ENCODE assay signal across 14 cellular contexts in the genomic region with DNA sequence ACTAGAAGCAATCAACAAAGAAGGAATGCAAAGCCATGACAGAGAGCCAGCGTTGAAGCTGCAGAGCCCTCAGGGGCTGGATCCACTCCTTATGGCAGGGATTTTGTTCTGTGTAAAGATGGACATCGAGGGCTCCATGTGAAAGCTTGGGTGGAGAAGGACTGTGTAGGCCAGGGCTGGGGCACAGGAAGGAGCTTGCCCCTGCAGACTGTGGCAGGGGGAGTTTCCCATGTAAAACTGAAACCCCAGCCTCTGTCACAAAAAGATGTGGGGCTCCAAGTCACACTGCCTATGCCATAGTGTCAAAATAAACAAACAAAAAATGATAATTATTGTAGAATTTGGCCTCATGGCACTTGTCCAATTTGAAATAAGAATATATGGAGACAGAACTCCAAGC.
DNase-seq lines count a peak whose midpoint lies in the region; ATAC-seq and TF ChIP-seq lines count a peak whose summit lies in the region.
"Had no signal": no experiment of that assay in that cellular context is flagged by ENCODE, and none has a peak within 500 bp of the region (broad histone marks: within the 10 kb centered on the region; RNA-seq: fewer than 3 reads in every experiment).

No MANE protein-coding gene starts in this region.

- no peak overlapping the region for H2AFZ ChIP-seq in PC-3 (ENCODE audit: low read length)
- H2AFZ ChIP-seq: GM23338 had no signal

- H3K27ac ChIP-seq in Peyer's patch (peak overlapping the region in 1 of 4 donors; percentile 12), PC-3 (ENCODE audit: low read length) (no peak overlapping the region), foreskin keratinocyte (no peak overlapping the region)

- H3K36me3 ChIP-seq in Peyer's patch = no peaks in the 10 kb centered on the region
- H3K36me3 ChIP-seq in PC-3 (ENCODE audit: low read depth, low read length) = no peaks in the 10 kb centered on the region
- H3K36me3 ChIP-seq: gastroesophageal sphincter had no signal

- no peak overlapping the region for H3K4me3 Mint-ChIP-seq in activated CD8-positive, alpha-beta memory T cell treated with anti-CD3 and anti-CD28 coated beads, Interleukin-2, amount 10 ng/mL, durations not matched to agents 7 days and 5 days
- H3K4me3 Mint-ChIP-seq in stimulated activated effector memory CD8-positive, alpha-beta T cell treated with anti-CD3 and anti-CD28 coated beads, Interleukin-12 subunit alpha, Interleukin-12 subunit beta, amount 100 ng/mL, for 72 hours = no peak overlapping the region
- H3K4me3 Mint-ChIP-seq: dendritic cell treated with granulocyte-macrophage colony-stimulating factor and Interleukin-4, amounts not matched to agents 40 ng/mL and 50 ng/mL, for 4 days; GM23338; WTC11 had no signal

- no peak for TF ChIP-seq POLR2A in Peyer's patch (IDR thresholded peaks at IDR 0.05)

- no peak overlapping the region for H3K9ac ChIP-seq in PC-3 (ENCODE audit: low read length)

- no peaks in the 10 kb centered on the region for H3K36me3 Mint-ChIP-seq in activated CD8-positive, alpha-beta memory T cell treated with anti-CD3 and anti-CD28 coated beads, Interleukin-2, amount 10 ng/mL, durations not matched to agents 7 days and 5 days
- no peaks in the 10 kb centered on the region for H3K36me3 Mint-ChIP-seq in stimulated activated effector memory CD8-positive, alpha-beta T cell treated with anti-CD3 and anti-CD28 coated beads, Interleukin-12 subunit alpha, Interleukin-12 subunit beta, amount 100 ng/mL, for 72 hours

- no TSS peak for BruUV-seq in PC-3 (replicated peaks; lab: Mats Ljungman, UMichigan)

- DNase-seq in activated CD8-positive, alpha-beta memory T cell treated with anti-CD3 and anti-CD28 coated beads, Interleukin-2, amount 10 ng/mL, durations not matched to agents 7 days and 5 days = no peak
- DNase-seq in activated CD8-positive, alpha-beta memory T cell treated with anti-CD3 and anti-CD28 coated beads, Interleukin-2, amount 50 U/mL, for 48 hours = no peak
- no peak for DNase-seq in stimulated activated effector memory CD8-positive, alpha-beta T cell treated with anti-CD3 and anti-CD28 coated beads, Interleukin-12 subunit alpha, Interleukin-12 subunit beta, amount 100 ng/mL, for 72 hours (ENCODE audit: low spot score in 2 of 2)
- DNase-seq in Peyer's patch = no peak
- no peak for DNase-seq in PC-3
- DNase-seq in foreskin keratinocyte = no peak
- DNase-seq: activated gamma-delta T cell had no signal

- POLR2A ChIA-PET in PC-3 (lab: Charles Lee; ENCODE audit: unreplicated experiment) = no interaction called here

- peaks cover 3% of the 10 kb centered on the region for H3K9me3 Mint-ChIP-seq in activated CD8-positive, alpha-beta memory T cell treated with anti-CD3 and anti-CD28 coated beads, Interleukin-2, amount 10 ng/mL, durations not matched to agents 7 days and 5 days (ENCODE audit: low read depth)
- H3K9me3 Mint-ChIP-seq in stimulated activated effector memory CD8-positive, alpha-beta T cell treated with anti-CD3 and anti-CD28 coated beads, Interleukin-12 subunit alpha, Interleukin-12 subunit beta, amount 100 ng/mL, for 72 hours = peaks cover 6% of the 10 kb centered on the region

- H3K4me2 ChIP-seq in PC-3 (ENCODE audit: low read length) = no peak overlapping the region
- H3K4me2 ChIP-seq: GM23338 had no signal

- no peaks in the 10 kb centered on the region for H3K79me2 ChIP-seq in PC-3 (ENCODE audit: low read length)

- ATAC-seq in activated CD8-positive, alpha-beta memory T cell treated with anti-CD3 and anti-CD28 coated beads, Interleukin-2, amount 10 ng/mL, durations not matched to agents 7 days and 5 days = peak; percentile 27
- peak; percentile 58 for ATAC-seq in HG02623 (IDR thresholded peaks at IDR 0.05; ENCODE audit: unreplicated experiment)
- ATAC-seq in HG03457 (IDR thresholded peaks at IDR 0.05; ENCODE audit: unreplicated experiment) = peak; percentile 76
- peak; percentile 53 for ATAC-seq in stimulated activated effector memory CD8-positive, alpha-beta T cell treated with anti-CD3 and anti-CD28 coated beads, Interleukin-12 subunit alpha, Interleukin-12 subunit beta, amount 100 ng/mL, for 72 hours
- no peak for ATAC-seq in PC-3
- no peak for ATAC-seq in foreskin keratinocyte
- ATAC-seq: GM23338, WTC11 had no signal

- H3K4me1 Mint-ChIP-seq in activated CD8-positive, alpha-beta memory T cell treated with anti-CD3 and anti-CD28 coated beads, Interleukin-2, amount 10 ng/mL, durations not matched to agents 7 days and 5 days = peaks cover 13% of the 10 kb centered on the region
- H3K4me1 Mint-ChIP-seq in stimulated activated effector memory CD8-positive, alpha-beta T cell treated with anti-CD3 and anti-CD28 coated beads, Interleukin-12 subunit alpha, Interleukin-12 subunit beta, amount 100 ng/mL, for 72 hours = peaks cover 7% of the 10 kb centered on the region
- H3K4me1 Mint-ChIP-seq: IgD-negative memory B cell had no signal

- H3K9me2 ChIP-seq in PC-3 (replicated peaks; ENCODE audit: low read length) = no peaks in the 10 kb centered on the region

- H3K4me3 ChIP-seq in Peyer's patch = no peak overlapping the region
- H3K4me3 ChIP-seq in PC-3 (ENCODE audit: low read length) = no peak overlapping the region
- H3K4me3 ChIP-seq: gastroesophageal sphincter, GM23338 had no signal

- no peaks in the 10 kb centered on the region for H3F3A ChIP-seq in PC-3 (ENCODE audit: low read length, unreplicated experiment)

- CTCF ChIA-PET in activated CD8-positive, alpha-beta memory T cell treated with anti-CD3 and anti-CD28 coated beads, Interleukin-2, amount 10 ng/mL, durations not matched to agents 7 days and 5 days (lab: Charles Lee) = interaction anchor here (3.2 kb wide), 1 partner anchor 9 kb away, joined by 14 read pairs; no protein-coding TSS in a partner anchor
- CTCF ChIA-PET in PC-3 (lab: Charles Lee) = no interaction called here

- H3K9me3 ChIP-seq in Peyer's patch (no peaks in the 10 kb centered on the region), PC-3 (ENCODE audit: low read length) (no peaks in the 10 kb centered on the region)

- H3K27ac Mint-ChIP-seq in activated CD8-positive, alpha-beta memory T cell treated with anti-CD3 and anti-CD28 coated beads, Interleukin-2, amount 10 ng/mL, durations not matched to agents 7 days and 5 days = no peak overlapping the region
- H3K27ac Mint-ChIP-seq in stimulated activated effector memory CD8-positive, alpha-beta T cell treated with anti-CD3 and anti-CD28 coated beads, Interleukin-12 subunit alpha, Interleukin-12 subunit beta, amount 100 ng/mL, for 72 hours = no peak overlapping the region
- H3K27ac Mint-ChIP-seq: dendritic cell treated with granulocyte-macrophage colony-stimulating factor and Interleukin-4, amounts not matched to agents 40 ng/mL and 50 ng/mL, for 4 days; GM23338; IgD-negative memory B cell; WTC11 had no signal

- TF ChIP-seq CTCF in Peyer's patch (IDR thresholded peaks at IDR 0.05) (no peak), PC-3 (conservative IDR thresholded peaks at IDR 0.05; ENCODE audit: low read depth, low read length) (no peak), foreskin keratinocyte (conservative IDR thresholded peaks at IDR 0.05) (no peak)

- H3K4me1 ChIP-seq in Peyer's patch (no peaks in the 10 kb centered on the region), PC-3 (ENCODE audit: insufficient read depth, low read length) (no peaks in the 10 kb centered on the region), foreskin keratinocyte (no peaks in the 10 kb centered on the region)
- H3K4me1 ChIP-seq: gastroesophageal sphincter had no signal

- intact Hi-C loops in PC-3 (cut with micrococcal nuclease) = no loop called here

- H3K27me3 ChIP-seq in Peyer's patch (no peaks in the 10 kb centered on the region), PC-3 (ENCODE audit: low read length) (peaks cover 3% of the 10 kb centered on the region; the same call in 1 of the 2 replicates), foreskin keratinocyte (no peaks in the 10 kb centered on the region)

- no peaks in the 10 kb centered on the region for H4K20me1 ChIP-seq in PC-3 (ENCODE audit: low read length)

- peaks cover 14% of the 10 kb centered on the region for H3K27me3 Mint-ChIP-seq in activated CD8-positive, alpha-beta memory T cell treated with anti-CD3 and anti-CD28 coated beads, Interleukin-2, amount 10 ng/mL, durations not matched to agents 7 days and 5 days
- H3K27me3 Mint-ChIP-seq: dendritic cell treated with granulocyte-macrophage colony-stimulating factor and Interleukin-4, amounts not matched to agents 40 ng/mL and 50 ng/mL, for 4 days had no signal

Comparison
In these comparisons a context has a peak if more than half of its experiments do, and no peak if none do; other contexts are left out.
1. ATAC-seq: peak in activated CD8-positive, alpha-beta memory T cell treated with anti-CD3 and anti-CD28 coated beads, Interleukin-2, amount 10 ng/mL, durations not matched to agents 7 days and 5 days (single experiment), HG02623 (single experiment), HG03457 (single experiment) and stimulated activated effector memory CD8-positive, alpha-beta T cell treated with anti-CD3 and anti-CD28 coated beads, Interleukin-12 subunit alpha, Interleukin-12 subunit beta, amount 100 ng/mL, for 72 hours (single experiment); none in PC-3 (single experiment) and foreskin keratinocyte (single experiment).